Comparison of ENCODE assay signal across 8 cellular contexts in genomic region chr2:203928849-203929248, GRCh38. TPM values are rescaled to one million over a fixed set of nuclear protein-coding genes. Genes with fewer than 3 reads are reported as not detected.
DNase-seq lines count a peak whose midpoint lies in the region; ATAC-seq and TF ChIP-seq lines count a peak whose summit lies in the region.

No MANE protein-coding gene starts in this region.

- H3K27me3 Mint-ChIP-seq in brain (no peaks in the 10 kb centered on the region), mesothelial cell of epicardium (ENCODE audit: low read depth) (no peaks in the 10 kb centered on the region)

- H3K4me1 Mint-ChIP-seq in brain (no peaks in the 10 kb centered on the region), mesothelial cell of epicardium (peaks cover 6% of the 10 kb centered on the region)

- no peak for ATAC-seq in GM18870 (IDR thresholded peaks at IDR 0.05; ENCODE audit: unreplicated experiment)
- no peak for ATAC-seq in HG03432 (IDR thresholded peaks at IDR 0.05; ENCODE audit: unreplicated experiment)
- no peak for ATAC-seq in activated CD4-positive, CD25-positive, alpha-beta regulatory T cell treated with anti-CD3 and anti-CD28 coated beads, Interleukin-2, amount 50 U/mL, for 24 hours

- intact Hi-C loops in posterior vena cava (cut with DNase I), result no loop called here

- H3K4me3 Mint-ChIP-seq in brain, result no peak overlapping the region
- no peak overlapping the region for H3K4me3 Mint-ChIP-seq in mesothelial cell of epicardium

- no peak overlapping the region for H3K27ac Mint-ChIP-seq in brain
- no peak overlapping the region for H3K27ac Mint-ChIP-seq in mesothelial cell of epicardium

- peak; percentile 28 for DNase-seq in ELR (ENCODE audit: low read depth)
- peak; percentile 9 for DNase-seq in LHCN-M2 (ENCODE audit: low read depth)
- no peak for DNase-seq in mesothelial cell of epicardium (ENCODE audit: low spot score in 2 of 2, unreplicated experiment in 2 of 2)
- DNase-seq in posterior vena cava (ENCODE audit: low spot score), result no peak

- H3K9me3 Mint-ChIP-seq in brain (no peaks in the 10 kb centered on the region), mesothelial cell of epicardium (no peaks in the 10 kb centered on the region)

- TF ChIP-seq CTCF in brain (conservative IDR thresholded peaks at IDR 0.05) (peak; percentile 23 to 42), mesothelial cell of epicardium (IDR thresholded peaks at IDR 0.05; ENCODE audit: unreplicated experiment) (peak; percentile 34)

- H3K36me3 Mint-ChIP-seq in brain (no peaks in the 10 kb centered on the region), mesothelial cell of epicardium (no peaks in the 10 kb centered on the region)

RNA-seq across cellular contexts. Expression of gene ICOS, which starts 7.7 kb away (rescaled TPM):
- total RNA-seq in LHCN-M2 (2014; rRNA removed), result not detected in 2 replicates
- polyA plus RNA-seq in LHCN-M2 (2012), result not detected
- polyA plus RNA-seq in brain (ENCODE audit: insufficient read depth, low read depth, low replicate concordance), result not detected
- not detected in 3 replicates for total RNA-seq in mesothelial cell of epicardium
- total RNA-seq in posterior vena cava, result under 1 TPM in 1 of 2 donors, not detected in 1; 0.14 TPM

Comparison
In these comparisons a context has a peak if more than half of its experiments do, and no peak if none do; other contexts are left out.
1. DNase-seq: peak in ELR (single experiment) and LHCN-M2 (single experiment); none in mesothelial cell of epicardium (0 of 2) and posterior vena cava (single experiment).